Comparison of ENCODE assay signal across 14 cellular contexts in the genomic region with DNA sequence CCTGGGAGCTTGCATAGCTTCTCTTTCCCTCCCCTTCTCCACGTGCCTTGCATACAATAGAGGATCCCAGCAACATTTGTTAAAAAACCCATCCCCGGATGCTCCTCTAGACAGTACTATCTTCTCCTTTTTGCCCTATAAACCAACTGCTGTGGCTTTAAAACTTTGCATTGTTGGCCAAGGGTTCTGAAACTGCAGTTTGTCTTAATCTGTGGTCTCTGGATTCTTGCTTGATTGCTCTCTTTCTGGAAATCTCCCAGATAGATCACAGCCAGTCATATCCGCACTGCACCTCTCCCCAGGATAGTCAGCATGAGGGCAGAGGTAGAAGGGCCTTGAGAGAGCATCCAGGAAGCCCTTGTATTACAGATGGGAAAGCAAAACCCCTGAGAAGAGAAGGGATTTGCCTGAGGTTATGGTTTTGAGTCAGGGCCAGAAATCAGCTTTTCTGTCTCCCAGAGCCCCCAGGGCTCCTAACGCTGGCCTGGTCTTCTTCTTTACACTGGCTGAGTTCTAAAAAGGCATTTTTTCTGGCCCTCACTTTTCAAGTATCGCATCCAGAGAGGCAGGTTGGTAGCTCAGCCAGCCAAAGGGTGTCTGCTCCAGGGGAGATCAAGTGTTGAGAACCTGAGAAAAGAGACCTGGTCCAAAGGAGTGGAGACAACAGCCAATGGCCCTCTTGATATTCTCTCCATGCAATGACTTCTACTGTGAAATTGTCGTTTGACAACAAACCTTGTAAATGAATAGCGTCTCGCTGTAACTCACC.
DNase-seq lines count a peak whose midpoint lies in the region; ATAC-seq and TF ChIP-seq lines count a peak whose summit lies in the region.
"Had no signal": no experiment of that assay in that cellular context is flagged by ENCODE, and none has a peak within 500 bp of the region (broad histone marks: within the 10 kb centered on the region; RNA-seq: fewer than 3 reads in every experiment).

No MANE protein-coding gene starts in this region.

- TF ChIP-seq CTCF in Panc1 (IDR thresholded peaks at IDR 0.05) = no peak
- TF ChIP-seq CTCF in gastrocnemius medialis (IDR thresholded peaks at IDR 0.05 in 4 of 5, conservative IDR thresholded peaks at IDR 0.05 in 1 of 5) = no peak

- BruUV-seq in Panc1 (replicated peaks; lab: Mats Ljungman, UMichigan) = no TSS peak

- in situ Hi-C loops in Panc1 (cut with HindIII; ENCODE audit: low pct_unique_long_range_greater_than_20kb, low sequenced_read_pairs) (no loop called here), gastrocnemius medialis (cut with MboI; ENCODE audit: low sequenced_read_pairs in 4 of 4) (no loop called here)

- peak; percentile 67 for DNase-seq in Daoy (ENCODE audit: low read depth)
- DNase-seq in Panc1 (ENCODE audit: low read depth, low spot score) = no peak
- peak; percentile 84 for DNase-seq in fibroblast of gingiva (ENCODE audit: low read depth)
- DNase-seq in gastrocnemius medialis = no peak
- no peak for DNase-seq in NCI-H1105 treated with DMSO at 0.1 percent for 48 hours (lab: John Stamatoyannopoulos, UW)
- DNase-seq in activated CD8-positive, alpha-beta memory T cell treated with anti-CD3 and anti-CD28 coated beads for 24 hours = no peak
- no peak for DNase-seq in Right ventricle myocardium superior
- DNase-seq: activated CD4-positive, alpha-beta T cell treated with anti-CD3 and anti-CD28 coated beads for 4 hours; CD4-positive, alpha-beta memory T cell; Kasumi-1; midbrain; NCI-H2107; stimulated activated CD4-positive, alpha-beta T cell treated with anti-CD3 and anti-CD28 coated beads, Interleukin-4, amount 100 ng/mL, for 24 hours had no signal

- H3K4me1 ChIP-seq in Panc1 (ENCODE audit: control insufficient read depth, insufficient read depth, low read length) (no peaks in the 10 kb centered on the region), gastrocnemius medialis (peaks cover 42 to 50% of the 10 kb centered on the region in 2 donors)

- no peaks in the 10 kb centered on the region for H3K36me3 ChIP-seq in Panc1 (ENCODE audit: control insufficient read depth, insufficient read depth, low read length)
- no peaks in the 10 kb centered on the region for H3K36me3 ChIP-seq in gastrocnemius medialis

- H3K27me3 ChIP-seq in Panc1 (ENCODE audit: control insufficient read depth, insufficient read depth, low read length) (no peaks in the 10 kb centered on the region), gastrocnemius medialis (no peaks in the 10 kb centered on the region)

- H3K27ac ChIP-seq in Panc1 (ENCODE audit: low read length) = no peak overlapping the region
- peak overlapping the region; percentile 37 to 69 (median 58) for H3K27ac ChIP-seq in gastrocnemius medialis

- CTCF ChIA-PET in Panc1 (lab: Charles Lee) = interaction anchor here (1.2 kb wide), 1 partner anchor 9 kb away, joined by 3 read pairs; no protein-coding TSS in a partner anchor

- intact Hi-C loops in Panc1 (cut with micrococcal nuclease; ENCODE audit: unreplicated experiment) (no loop called here), gastrocnemius medialis (cut with DNase I; ENCODE audit: low total_unique reads) (no loop called here), Right ventricle myocardium superior (cut with DNase I) (no loop called here)

- H3K9me3 ChIP-seq in Panc1 (ENCODE audit: control insufficient read depth, insufficient read depth, low read depth, low read length) = no peaks in the 10 kb centered on the region
- H3K9me3 ChIP-seq in gastrocnemius medialis = no peaks in the 10 kb centered on the region

- POLR2A ChIA-PET in Panc1 (lab: Charles Lee) = no interaction called here

- TF ChIP-seq POLR2A in gastrocnemius medialis (IDR thresholded peaks at IDR 0.05) = no peak

- no peak overlapping the region for H3K4me3 ChIP-seq in Panc1 (ENCODE audit: low read depth in 2 of 2, low read length in 2 of 2)
- no peak overlapping the region for H3K4me3 ChIP-seq in gastrocnemius medialis

- ATAC-seq in Panc1 (peak; percentile 9; the same call in 1 of the 2 replicates), gastrocnemius medialis (peak in 1 of 2 donors; percentile 5), HG02798 (IDR thresholded peaks at IDR 0.05; ENCODE audit: poor library complexity, unreplicated experiment) (no peak), Right ventricle myocardium superior (ENCODE audit: poor library complexity) (no peak)

Comparison
In these comparisons a context has a peak if more than half of its experiments do, and no peak if none do; other contexts are left out.
1. DNase-seq: peak in Daoy (single experiment) and fibroblast of gingiva (single experiment); none in Panc1 (single experiment), gastrocnemius medialis (0 of 2), NCI-H1105 treated with DMSO at 0.1 percent for 48 hours (single experiment), activated CD8-positive, alpha-beta memory T cell treated with anti-CD3 and anti-CD28 coated beads for 24 hours (single experiment) and Right ventricle myocardium superior (single experiment).